Comparison of ENCODE assay signal across 8 cellular contexts in genomic region chr1:110554871-110555801, GRCh38. TPM values are rescaled to one million over a fixed set of nuclear protein-coding genes. Genes with fewer than 3 reads are reported as not detected.
DNase-seq lines count a peak whose midpoint lies in the region; ATAC-seq and TF ChIP-seq lines count a peak whose summit lies in the region.

No MANE protein-coding gene starts in this region.

- intact Hi-C loops in dorsolateral prefrontal cortex (cut with DNase I) = loop anchor here (1.0 to 5.0 kb wide), 3 partner anchors 26 to 212 kb away; no protein-coding TSS in a partner anchor

- H3K9me3 Mint-ChIP-seq in HFFc6 = no peaks in the 10 kb centered on the region

- H3K4me3 ChIP-seq in BE2C (ENCODE audit: low read depth, low read length) (peak overlapping the region; percentile 48), dorsolateral prefrontal cortex (peak overlapping the region; percentile 43 to 90 (median 62)), lung (no peak overlapping the region)

- TF ChIP-seq CTCF in BE2C (IDR thresholded peaks at IDR 0.05; ENCODE audit: low read depth, low read length) = peak; percentile 74
- peak; percentile 75; the same call in 1 of the 2 replicates for TF ChIP-seq CTCF in HFFc6 (IDR thresholded peaks at IDR 0.05)
- peak; percentile 57 to 96 (median 88) for TF ChIP-seq CTCF in dorsolateral prefrontal cortex (IDR thresholded peaks at IDR 0.05 in 54 of 56, conservative IDR thresholded peaks at IDR 0.05 in 2 of 56; ENCODE audit: low read depth in 1 of 56, partially characterized antibody in 56 of 56)
- no peak for TF ChIP-seq CTCF in lung (IDR thresholded peaks at IDR 0.05; ENCODE audit: control extremely low read depth, extremely low read depth)

- H3K4me1 ChIP-seq in BE2C (no peaks in the 10 kb centered on the region), lung (ENCODE audit: control insufficient read depth in 2 of 2, insufficient read depth in 2 of 2, low read length in 2 of 2) (peaks cover 0 to 7% of the 10 kb centered on the region in 2 donors)

- H3K9me3 ChIP-seq in BE2C = no peaks in the 10 kb centered on the region
- H3K9me3 ChIP-seq in lung (ENCODE audit: control insufficient read depth in 2 of 2, insufficient read depth in 1 of 2, low read length in 1 of 2) = no peaks in the 10 kb centered on the region

- H3K36me3 ChIP-seq in BE2C = no peaks in the 10 kb centered on the region
- no peaks in the 10 kb centered on the region for H3K36me3 ChIP-seq in lung (ENCODE audit: control insufficient read depth in 2 of 2, insufficient read depth in 2 of 2, low read length in 2 of 2)

- peaks cover 27% of the 10 kb centered on the region for H3K27me3 Mint-ChIP-seq in HFFc6 (ENCODE audit: insufficient read depth)

- 9% methylated on average over 53 of the region's 53 CpGs for WGBS in lung, 2 donors

- no peak overlapping the region for H3K4me3 Mint-ChIP-seq in HFFc6

- no peaks in the 10 kb centered on the region for H3K36me3 Mint-ChIP-seq in HFFc6 (ENCODE audit: low read depth)

- peak; percentile 83 for ATAC-seq in lung (ENCODE audit: insufficient read depth, low FRiP score)

- H3K27ac ChIP-seq in dorsolateral prefrontal cortex = peak overlapping the region; percentile 49 to 96 (median 90)
- H3K27ac ChIP-seq in lung (ENCODE audit: low read depth in 1 of 2, low read length in 1 of 2) = no peak overlapping the region

- no peaks in the 10 kb centered on the region; the same call in 1 of the 2 replicates for H3K27me3 ChIP-seq in BE2C
- no peaks in the 10 kb centered on the region for H3K27me3 ChIP-seq in dorsolateral prefrontal cortex
- no peaks in the 10 kb centered on the region for H3K27me3 ChIP-seq in lung (ENCODE audit: control insufficient read depth, insufficient read depth)

- H3K27ac Mint-ChIP-seq in HFFc6 = no peak overlapping the region

- peaks cover 6% of the 10 kb centered on the region; the same call in 1 of the 2 replicates for H3K4me1 Mint-ChIP-seq in HFFc6 (ENCODE audit: low read depth)

- DNase-seq in BE2C (peak; percentile 79), HFFc6 (no peak), dorsolateral prefrontal cortex (peak; percentile 53 to 83 (median 70)), lung (ENCODE audit: low spot score) (peak; percentile 43), epidermal melanocyte (ENCODE audit: insufficient read length, low spot score) (no peak), NCI-H2196 treated with DMSO at 0.1 percent for 48 hours (lab: John Stamatoyannopoulos, UW; ENCODE audit: unreplicated experiment) (no peak)
- DNase-seq in activated CD4-positive, alpha-beta T cell treated with anti-CD3 and anti-CD28 coated beads, Interleukin-2, amount 50 U/mL, for 4 hours = peak; percentile 55 to 57
- DNase-seq in stimulated activated CD8-positive, alpha-beta memory T cell treated with anti-CD3 and anti-CD28 coated beads, Interleukin-12 subunit alpha, Interleukin-12 subunit beta, amount 100 ng/mL, for 4 hours (ENCODE audit: low read depth) = peak; percentile 48

RNA-seq across cellular contexts. Expression of gene KCNA10, which starts 36.2 kb away (rescaled TPM):
- not detected for polyA plus RNA-seq in BE2C (2012; ENCODE audit: insufficient read depth, insufficient read length, low read depth)
- not detected for total RNA-seq in HFFc6 (2021; fragmentation: NEBNext Ultra II Directional; extraction: Animal tissue kit (Norgen Biotek cat#: 25700))
- total RNA-seq in dorsolateral prefrontal cortex (under 1 TPM in 2 of 120 experiments, not detected in 118; 0.26 TPM), lung (not detected)
- not detected for polyA plus RNA-seq in lung

RNA-seq across cellular contexts. Expression of gene KCNA2, which starts 51.0 kb away (rescaled TPM):
- 0.15 TPM for polyA plus RNA-seq in BE2C (2012; ENCODE audit: insufficient read depth, insufficient read length, low read depth)
- not detected for total RNA-seq in HFFc6 (2021; fragmentation: NEBNext Ultra II Directional; extraction: Animal tissue kit (Norgen Biotek cat#: 25700))
- total RNA-seq in dorsolateral prefrontal cortex = 100 to 1,000 TPM in 119 of 120 experiments, 10 to 100 TPM in 1; 66.5 to 334 (median 205) TPM
- total RNA-seq in lung = under 1 TPM; 0.25 to 0.68 TPM
- under 1 TPM; 0.02 to 0.06 TPM for polyA plus RNA-seq in lung

Comparison
In these comparisons a context has a peak if more than half of its experiments do, and no peak if none do; other contexts are left out.
1. DNase-seq: peak in BE2C (single experiment), activated CD4-positive, alpha-beta T cell treated with anti-CD3 and anti-CD28 coated beads, Interleukin-2, amount 50 U/mL, for 4 hours (2 of 2), dorsolateral prefrontal cortex (10 of 10), lung (single experiment) and stimulated activated CD8-positive, alpha-beta memory T cell treated with anti-CD3 and anti-CD28 coated beads, Interleukin-12 subunit alpha, Interleukin-12 subunit beta, amount 100 ng/mL, for 4 hours (single experiment); none in HFFc6 (single experiment), epidermal melanocyte (single experiment) and NCI-H2196 treated with DMSO at 0.1 percent for 48 hours (single experiment).
2. H3K27ac ChIP-seq: peak in dorsolateral prefrontal cortex (59 of 59); none in lung (0 of 2).
3. RNA of gene KCNA2, which starts 51.0 kb away (total RNA-seq): 66.5 to 334 TPM in dorsolateral prefrontal cortex; 0.25 to 0.68 TPM in lung and not detected in HFFc6; every median in the first group is over 10 times any median in the second.